In genomic region chr6:867378-867777, GRCh38 we compare ENCODE assay signal across 25 cellular contexts.
"Had no signal": no experiment of that assay in that cellular context is flagged by ENCODE, and none has a peak within 500 bp of the region (broad histone marks: within the 10 kb centered on the region; RNA-seq: fewer than 3 reads in every experiment).

No MANE protein-coding gene starts in this region.

- H3K36me3 ChIP-seq: colonic mucosa, esophagus squamous epithelium, gastrocnemius medialis, heart right ventricle, left lung, lower lobe of right lung had no signal

- H3K27ac ChIP-seq: colonic mucosa, epithelial cell of prostate, esophagus squamous epithelium, gastrocnemius medialis, heart right ventricle, left lung, lower lobe of right lung had no signal

- H3K4me1 ChIP-seq: colonic mucosa, gastrocnemius medialis, left lung, lower lobe of right lung had no signal

- ATAC-seq: effector memory CD8-positive, alpha-beta T cell; gastrocnemius medialis; heart right ventricle; left colon; left lung; left ventricle myocardium superior; lower lobe of right lung; mucosa of descending colon had no signal

- DNase-seq: colonic mucosa; cortex of kidney; effector CD8-positive, alpha-beta T cell; effector memory CD8-positive, alpha-beta T cell; endodermal cell; erythroblast; esophagus squamous epithelium; foreskin fibroblast; foreskin melanocyte; gastrocnemius medialis; glutamatergic neuron; head of caudate nucleus; heart right ventricle; hippocampal formation; immature natural killer cell; islet precursor cell; kidney; kidney glomerular epithelial cell; left colon; left lung; left ventricle myocardium superior; lower lobe of right lung; mesenchymal stem cell; mucosa of descending colon had no signal

- H3K27me3 ChIP-seq: colonic mucosa, gastrocnemius medialis had no signal

- H3K9me3 ChIP-seq: colonic mucosa, esophagus squamous epithelium, gastrocnemius medialis, left lung, lower lobe of right lung, mucosa of descending colon had no signal

- H3K4me3 ChIP-seq: colonic mucosa, esophagus squamous epithelium, gastrocnemius medialis, heart right ventricle, left lung, lower lobe of right lung, mucosa of descending colon had no signal
